8 cellular contexts compared by ENCODE assay signal in genomic region chr7:122219253-122219865, GRCh38.
DNase-seq lines count a peak whose midpoint lies in the region; ATAC-seq and TF ChIP-seq lines count a peak whose summit lies in the region.

No MANE protein-coding gene starts in this region.

- H3K27ac ChIP-seq in heart left ventricle (no peak overlapping the region), colonic mucosa (no peak overlapping the region), ovary (no peak overlapping the region)

- H3K36me3 ChIP-seq in heart left ventricle (no peaks in the 10 kb centered on the region), colonic mucosa (no peaks in the 10 kb centered on the region), ovary (no peaks in the 10 kb centered on the region)

- no peak overlapping the region for H3K4me3 ChIP-seq in heart left ventricle
- H3K4me3 ChIP-seq in colonic mucosa: no peak overlapping the region
- no peak overlapping the region for H3K4me3 ChIP-seq in ovary

- no peak overlapping the region for H3K9ac ChIP-seq in colonic mucosa (ENCODE audit: low read depth in 2 of 2, low read length in 2 of 2)

- ATAC-seq in heart left ventricle: no peak
- no peak for ATAC-seq in Right ventricle myocardium superior (ENCODE audit: poor library complexity)
- no peak for ATAC-seq in GM19324 (IDR thresholded peaks at IDR 0.05; ENCODE audit: low FRiP score, unreplicated experiment)

- TF ChIP-seq EP300 in ovary (IDR thresholded peaks at IDR 0.05): no peak

- no peaks in the 10 kb centered on the region for H3K9me3 ChIP-seq in heart left ventricle
- H3K9me3 ChIP-seq in colonic mucosa: no peaks in the 10 kb centered on the region
- no peaks in the 10 kb centered on the region for H3K9me3 ChIP-seq in ovary

- H3K4me1 ChIP-seq in heart left ventricle (no peaks in the 10 kb centered on the region), colonic mucosa (no peaks in the 10 kb centered on the region), ovary (ENCODE audit: insufficient read depth) (no peaks in the 10 kb centered on the region)

- intact Hi-C loops in heart left ventricle (cut with DNase I) (loop anchor here in 6 of 10 donors (2.0 to 5.0 kb wide), 4 partner anchors 308 to 933 kb away; no protein-coding TSS in a partner anchor), Right ventricle myocardium superior (cut with DNase I) (no loop called here), colonic mucosa (cut with DNase I) (loop anchor here (5.0 to 10.0 kb wide), 2 partner anchors 313 to 935 kb away; no protein-coding TSS in a partner anchor), ovary (cut with DNase I) (no loop called here)

- DNase-seq in heart left ventricle (no peak), Right ventricle myocardium superior (no peak), NCI-H1694 treated with DMSO at 0.1 percent for 48 hours (lab: John Stamatoyannopoulos, UW) (peak; percentile 29), colonic mucosa (no peak), ovary (no peak), SHP77 treated with DMSO at 0.1 percent for 48 hours (lab: John Stamatoyannopoulos, UW) (no peak)
- DNase-seq in stimulated activated naive CD4-positive, alpha-beta T cell treated with Interleukin-2 at 50 U/mL for 16 hours (lab: John Stamatoyannopoulos, UW): no peak

- no peak for TF ChIP-seq POLR2A in heart left ventricle (IDR thresholded peaks at IDR 0.05)
- no peak for TF ChIP-seq POLR2A in ovary (IDR thresholded peaks at IDR 0.05)

- TF ChIP-seq CTCF in heart left ventricle (IDR thresholded peaks at IDR 0.05) (peak; percentile 36 to 70 (median 60)), colonic mucosa (IDR thresholded peaks at IDR 0.05) (peak; percentile 64), ovary (IDR thresholded peaks at IDR 0.05) (peak in 2 of 3 donors; percentile 27 to 31)

- H3K27me3 ChIP-seq in heart left ventricle (no peaks in the 10 kb centered on the region), colonic mucosa (no peaks in the 10 kb centered on the region), ovary (no peaks in the 10 kb centered on the region)

Comparison
In these comparisons a context has a peak if more than half of its experiments do, and no peak if none do; other contexts are left out.
1. intact Hi-C loops: an anchor here in heart left ventricle (2.0 to 5.0 kb wide) and colonic mucosa (5.0 to 10.0 kb wide); none called in Right ventricle myocardium superior and ovary.